In the genomic region with DNA sequence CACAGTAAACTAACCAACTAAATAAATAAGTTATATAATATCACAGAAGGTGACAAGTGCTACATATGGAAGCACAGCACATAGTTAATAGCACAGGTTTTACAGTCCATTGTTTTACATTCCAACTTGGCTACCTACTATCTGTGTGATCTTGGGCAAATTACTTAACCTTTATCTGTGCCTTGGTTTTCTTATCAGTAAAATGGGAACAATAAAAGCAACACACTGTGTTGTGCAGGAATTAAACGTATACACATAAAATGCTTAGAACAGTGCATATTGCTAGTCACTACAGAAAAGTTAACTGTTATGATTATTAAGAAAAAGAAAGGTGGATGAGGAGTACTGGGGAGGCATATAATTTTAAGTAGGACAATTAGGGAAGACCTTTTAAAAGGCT, we compare ENCODE assay signal across 11 cellular contexts.
"Had no signal": no experiment of that assay in that cellular context is flagged by ENCODE, and none has a peak within 500 bp of the region (broad histone marks: within the 10 kb centered on the region; RNA-seq: fewer than 3 reads in every experiment).

No MANE protein-coding gene starts in this region.

- FAIRE-seq: H1, H54 had no signal

- DNase-seq: GM23248, GOT3, H7, H9, HCEC 1CT, HFFc6 had no signal

- H3K9me3 ChIP-seq: HAP-1 had no signal

- H3K4me2 ChIP-seq: GM23338 had no signal

- H2AFZ ChIP-seq: GM23248, GM23338 had no signal

- ATAC-seq: GM23338, HCT116 had no signal

- H3K4me3 ChIP-seq: GM23248, GM23338, HAP-1 had no signal

- H3K27ac Mint-ChIP-seq: GM23338, HFFc6 had no signal

- H3K4me1 ChIP-seq: HAP-1 had no signal

- H3K4me1 Mint-ChIP-seq: GM23338, H9 had no signal

- H3K9me3 Mint-ChIP-seq: GM23338, H9, HFFc6 had no signal

- H3K9ac ChIP-seq: GM23248 had no signal

- H3K27ac ChIP-seq: GM23248 had no signal

- H3K4me3 Mint-ChIP-seq: GM23338, H9, HFFc6 had no signal
